In genomic region chr6:369559-370431, GRCh38 we compare ENCODE assay signal across 26 cellular contexts. TPM values are rescaled to one million over a fixed set of nuclear protein-coding genes. Genes with fewer than 3 reads are reported as not detected.
DNase-seq lines count a peak whose midpoint lies in the region; ATAC-seq, FAIRE-seq and TF ChIP-seq lines count a peak whose summit lies in the region.
"Had no signal": no experiment of that assay in that cellular context is flagged by ENCODE, and none has a peak within 500 bp of the region (broad histone marks: within the 10 kb centered on the region; RNA-seq: fewer than 3 reads in every experiment).

No MANE protein-coding gene starts in this region.

- 86 to 89% methylated on average over 13 of the region's 13 CpGs for WGBS in sigmoid colon, 2 donors
- 76 to 79% methylated on average over 13 of the region's 13 CpGs for WGBS in aorta, 2 donors

- H3K9me3 ChIP-seq in left ventricle myocardium inferior (replicated peaks) (no peaks in the 10 kb centered on the region), kidney (ENCODE audit: control insufficient read depth in 1 of 2, low read length in 2 of 2) (no peaks in the 10 kb centered on the region), sigmoid colon (no peaks in the 10 kb centered on the region), aorta (ENCODE audit: control insufficient read depth, low read length) (peaks cover 2% of the 10 kb centered on the region)
- H3K9me3 ChIP-seq: A549 had no signal

- CTCF ChIA-PET in activated CD8-positive, alpha-beta T cell treated with anti-CD3 and anti-CD28 coated beads for 36 hours (lab: Charles Lee) = interaction anchor here (1.0 kb wide), 1 partner anchor 181 kb away, joined by 3 read pairs; no protein-coding TSS in a partner anchor

- H3K9ac ChIP-seq in kidney (ENCODE audit: low read length in 2 of 2) = no peak overlapping the region

- H3K4me3 ChIP-seq in left ventricle myocardium inferior = no peak overlapping the region
- no peak overlapping the region for H3K4me3 ChIP-seq in kidney (ENCODE audit: low read length in 2 of 2)
- no peak overlapping the region for H3K4me3 ChIP-seq in sigmoid colon
- H3K4me3 ChIP-seq in aorta (ENCODE audit: low read length in 2 of 2) = no peak overlapping the region
- H3K4me3 ChIP-seq: A549, HAP-1 had no signal

- H3K9me3 Mint-ChIP-seq in activated CD8-positive, alpha-beta T cell treated with anti-CD3 and anti-CD28 coated beads for 36 hours = no peaks in the 10 kb centered on the region
- H3K9me3 Mint-ChIP-seq: HFFc6 had no signal

- no peak for TF ChIP-seq POLR2A in sigmoid colon (IDR thresholded peaks at IDR 0.05)

- TF ChIP-seq CTCF in left ventricle myocardium inferior (IDR thresholded peaks at IDR 0.05; ENCODE audit: borderline replicate concordance) (no peak), kidney (IDR thresholded peaks at IDR 0.05; ENCODE audit: borderline replicate concordance, extremely low read depth, insufficient read depth) (no peak), sigmoid colon (IDR thresholded peaks at IDR 0.05) (no peak)
- no peak for TF ChIP-seq CTCF in activated CD8-positive, alpha-beta T cell treated with anti-CD3 and anti-CD28 coated beads for 36 hours (IDR thresholded peaks at IDR 0.05)

- H3K27me3 Mint-ChIP-seq in activated CD8-positive, alpha-beta T cell treated with anti-CD3 and anti-CD28 coated beads for 36 hours = peaks cover 18% of the 10 kb centered on the region

- DNase-seq in Right ventricle myocardium inferior (ENCODE audit: missing footprints) = peak; percentile 58
- DNase-seq in left ventricle myocardium inferior = no peak
- DNase-seq in kidney = peak; percentile 64
- peak; percentile 60 for DNase-seq in sigmoid colon
- peak; percentile 41 to 70 for DNase-seq in aorta
- no peak for DNase-seq in AML-193 (lab: John Stamatoyannopoulos, UW)
- DNase-seq in 8988T = no peak
- no peak for DNase-seq in activated CD8-positive, alpha-beta T cell treated with anti-CD3 and anti-CD28 coated beads for 36 hours
- DNase-seq: ACHN; C1 segment of cervical spinal cord; Calu3; CD4-positive, alpha-beta memory T cell; COR-L47; DMS53; DMS79 treated with DMSO at 0.1 percent for 48 hours; GF-D8; GOT3; HFFc6 had no signal

- no peaks in the 10 kb centered on the region for H3K36me3 Mint-ChIP-seq in activated CD8-positive, alpha-beta T cell treated with anti-CD3 and anti-CD28 coated beads for 36 hours (ENCODE audit: low read depth)
- H3K36me3 Mint-ChIP-seq: CD4-positive, alpha-beta memory T cell had no signal

- no peak for ATAC-seq in Right ventricle myocardium inferior
- no peak for ATAC-seq in aorta (ENCODE audit: low FRiP score)
- ATAC-seq in activated CD8-positive, alpha-beta T cell treated with anti-CD3 and anti-CD28 coated beads for 36 hours = no peak
- ATAC-seq: A549 had no signal

- no peaks in the 10 kb centered on the region for H3K36me3 ChIP-seq in left ventricle myocardium inferior
- H3K36me3 ChIP-seq in kidney (ENCODE audit: control insufficient read depth in 1 of 2, insufficient read depth in 2 of 2, low read length in 2 of 2) = peaks cover 0 to 3% of the 10 kb centered on the region in 2 donors
- no peaks in the 10 kb centered on the region for H3K36me3 ChIP-seq in sigmoid colon
- no peaks in the 10 kb centered on the region for H3K36me3 ChIP-seq in aorta (ENCODE audit: control insufficient read depth in 1 of 2, insufficient read depth in 2 of 2, low read length in 1 of 2)
- H3K36me3 ChIP-seq: HAP-1 had no signal

- intact Hi-C loops in Right ventricle myocardium inferior (cut with DNase I) (no loop called here), left ventricle myocardium inferior (cut with micrococcal nuclease) (no loop called here), kidney (cut with DNase I) (no loop called here), sigmoid colon (cut with DNase I) (no loop called here), aorta (cut with DNase I) (no loop called here)
- intact Hi-C loops in activated CD8-positive, alpha-beta T cell treated with anti-CD3 and anti-CD28 coated beads for 36 hours (cut with micrococcal nuclease) = no loop called here

- no peak for TF ChIP-seq EP300 in sigmoid colon (IDR thresholded peaks at IDR 0.05)

- no peak overlapping the region for H3K27ac Mint-ChIP-seq in activated CD8-positive, alpha-beta T cell treated with anti-CD3 and anti-CD28 coated beads for 36 hours
- H3K27ac Mint-ChIP-seq: CD4-positive, alpha-beta memory T cell; HFFc6 had no signal

- POLR2A ChIA-PET in activated CD8-positive, alpha-beta T cell treated with anti-CD3 and anti-CD28 coated beads for 36 hours (lab: Charles Lee) = interaction anchor here (0.6 to 1.0 kb wide), 3 partner anchors 10 to 225 kb away, joined by 3 read pairs; no protein-coding TSS in a partner anchor

- H3K4me1 ChIP-seq in left ventricle myocardium inferior = peaks cover 14% of the 10 kb centered on the region
- peaks cover 0 to 11% of the 10 kb centered on the region in 2 donors for H3K4me1 ChIP-seq in kidney (ENCODE audit: control insufficient read depth in 1 of 2, insufficient read depth in 1 of 2, low read depth in 1 of 2, low read length in 2 of 2)
- peaks cover 0 to 8% (median 0%) of the 10 kb centered on the region in 4 donors for H3K4me1 ChIP-seq in sigmoid colon
- H3K4me1 ChIP-seq in aorta (ENCODE audit: control insufficient read depth in 1 of 2, insufficient read depth in 2 of 2, low read length in 2 of 2) = no peaks in the 10 kb centered on the region
- H3K4me1 ChIP-seq: A549, HAP-1 had no signal

- no peak for FAIRE-seq in kidney (lab: Jason Lieb, UNC)
- FAIRE-seq: A549, GM12891, GM18507, H54 had no signal

- H3K4me1 Mint-ChIP-seq in activated CD8-positive, alpha-beta T cell treated with anti-CD3 and anti-CD28 coated beads for 36 hours (ENCODE audit: low read depth) = no peaks in the 10 kb centered on the region

- H3K27me3 ChIP-seq in left ventricle myocardium inferior (ENCODE audit: low read depth) = peaks cover 82% of the 10 kb centered on the region
- peaks cover 12 to 87% (median 46%) of the 10 kb centered on the region in 3 donors for H3K27me3 ChIP-seq in sigmoid colon
- H3K27me3 ChIP-seq in aorta (ENCODE audit: control insufficient read depth in 1 of 2, insufficient read depth in 2 of 2, low read length in 1 of 2) = no peaks in the 10 kb centered on the region

- no peak overlapping the region for H3K4me3 Mint-ChIP-seq in activated CD8-positive, alpha-beta T cell treated with anti-CD3 and anti-CD28 coated beads for 36 hours
- H3K4me3 Mint-ChIP-seq: CD4-positive, alpha-beta memory T cell; HFFc6 had no signal

- H3K27ac ChIP-seq in left ventricle myocardium inferior (replicated peaks) (no peak overlapping the region), kidney (ENCODE audit: low read depth in 2 of 2, low read length in 2 of 2) (no peak overlapping the region), sigmoid colon (no peak overlapping the region), aorta (ENCODE audit: low read depth in 1 of 2, low read length in 2 of 2) (no peak overlapping the region)
- H3K27ac ChIP-seq: 22Rv1, A549 had no signal

RNA-seq across cellular contexts. Expression of gene IRF4, which starts 21.8 kb away (rescaled TPM):
- total RNA-seq in Right ventricle myocardium inferior = 0.68 TPM
- 0.22 TPM for total RNA-seq in left ventricle myocardium inferior
- 23.7 TPM for total RNA-seq in kidney
- polyA plus RNA-seq in kidney (ENCODE audit: insufficient read depth, low read depth, low replicate concordance) = not detected
- total RNA-seq in sigmoid colon = under 1 TPM; 0.28 to 0.68 (median 0.34) TPM
- 1 to 10 TPM in 1 of 3 donors, under 1 TPM in 2; 0.46 to 9.3 (median 0.60) TPM for polyA plus RNA-seq in sigmoid colon
- total RNA-seq in aorta = 1 to 10 TPM; 1.6 to 3.8 TPM
- under 1 TPM; 0.10 to 0.25 TPM for polyA plus RNA-seq in aorta
- total RNA-seq in activated CD8-positive, alpha-beta T cell treated with anti-CD3 and anti-CD28 coated beads for 36 hours = 100 to 1,000 TPM; 409 to 439 TPM
- total RNA-seq: Calu3, G401, HFFc6 had no signal
- polyA plus RNA-seq: BJ had no signal

Comparison
In these comparisons a context has a peak if more than half of its experiments do, and no peak if none do; other contexts are left out.
1. DNase-seq: peak in Right ventricle myocardium inferior (single experiment), kidney (single experiment), sigmoid colon (single experiment) and aorta (2 of 2); none in left ventricle myocardium inferior (single experiment), AML-193 (0 of 2), 8988T (single experiment) and activated CD8-positive, alpha-beta T cell treated with anti-CD3 and anti-CD28 coated beads for 36 hours (single experiment).
2. RNA of gene IRF4, which starts 21.8 kb away (total RNA-seq): 409 to 439 TPM in activated CD8-positive, alpha-beta T cell treated with anti-CD3 and anti-CD28 coated beads for 36 hours; 23.7 TPM in kidney (single experiment), 1.6 to 3.8 TPM in aorta, 0.68 TPM in Right ventricle myocardium inferior (single experiment), 0.28 to 0.68 TPM in sigmoid colon and 0.22 TPM in left ventricle myocardium inferior (single experiment); every median in the first group is over 10 times any median in the second.